In the genomic region with DNA sequence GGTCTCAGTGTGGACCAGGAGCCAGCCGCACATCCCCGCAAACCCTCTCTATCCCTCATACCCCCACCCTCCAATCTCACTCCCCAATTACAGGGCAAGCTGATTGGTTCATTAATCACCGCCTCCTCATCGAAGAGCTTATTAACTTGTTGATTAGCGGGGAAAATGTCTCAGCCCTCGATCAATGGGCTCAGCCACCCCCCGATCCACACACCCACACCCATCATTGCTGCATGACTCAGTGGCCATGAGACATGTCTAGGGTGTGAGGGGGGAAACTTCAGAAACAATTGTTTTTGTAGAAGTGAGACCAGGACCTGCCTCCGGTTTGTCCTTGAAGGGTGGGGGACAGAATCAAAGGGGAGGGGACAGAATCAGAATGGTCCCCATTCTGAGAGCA, we compare ENCODE assay signal across 39 cellular contexts. TPM values are rescaled to one million over a fixed set of nuclear protein-coding genes. Genes with fewer than 3 reads are reported as not detected.
"Had no signal": no experiment of that assay in that cellular context is flagged by ENCODE, and none has a peak within 500 bp of the region (broad histone marks: within the 10 kb centered on the region; RNA-seq: fewer than 3 reads in every experiment).

No MANE protein-coding gene starts in this region.

- H3K36me3 ChIP-seq: left ventricle myocardium inferior, neural progenitor cell, neutrophil, right atrium auricular region, right lobe of liver, tibial artery, upper lobe of right lung, uterus had no signal

- H3K27ac Mint-ChIP-seq: immature natural killer cell; memory B cell; naive thymus-derived CD4-positive, alpha-beta T cell; nephron progenitor cell; stimulated activated memory B cell treated with anti-CD40 and anti-IgM and Interleukin-4, amounts not matched to agents 10 μg/mL and 1 μg/mL and 100 μg/mL, for 72 hours; stimulated activated naive CD8-positive, alpha-beta T cell treated with anti-CD3 and anti-CD28 coated beads, Interleukin-15, amount 100 ng/mL, for 72 hours had no signal

- H3K36me3 Mint-ChIP-seq: immature natural killer cell; memory B cell; naive thymus-derived CD4-positive, alpha-beta T cell; neural progenitor cell; stimulated activated memory B cell treated with anti-CD40 and anti-IgM and Interleukin-4, amounts not matched to agents 10 μg/mL and 1 μg/mL and 100 μg/mL, for 72 hours had no signal

- H3K9me3 Mint-ChIP-seq: immature natural killer cell; memory B cell; nephron progenitor cell; neural progenitor cell; stimulated activated memory B cell treated with anti-CD40 and anti-IgM and Interleukin-4, amounts not matched to agents 10 μg/mL and 1 μg/mL and 100 μg/mL, for 72 hours; stimulated activated naive CD8-positive, alpha-beta T cell treated with anti-CD3 and anti-CD28 coated beads, Interleukin-15, amount 100 ng/mL, for 72 hours had no signal

- H2AFZ ChIP-seq: neural progenitor cell, parathyroid adenoma had no signal

- H3K4me3 ChIP-seq: left ventricle myocardium inferior, lung, mucosa of descending colon, neural progenitor cell, right atrium auricular region, right lobe of liver, smooth muscle cell, testis, tibial artery, upper lobe of right lung, uterus had no signal

- FAIRE-seq: islet of Langerhans had no signal

- ATAC-seq: mucosa of descending colon; naive thymus-derived CD4-positive, alpha-beta T cell; right lobe of liver; stimulated activated memory B cell treated with anti-CD40 and anti-IgM and Interleukin-4, amounts not matched to agents 10 μg/mL and 1 μg/mL and 100 μg/mL, for 72 hours; stimulated activated naive CD8-positive, alpha-beta T cell treated with anti-CD3 and anti-CD28 coated beads, Interleukin-15, amount 100 ng/mL, for 72 hours; upper lobe of right lung had no signal

- H3K4me2 ChIP-seq: neural progenitor cell, smooth muscle cell had no signal

- H3K4me1 Mint-ChIP-seq: immature natural killer cell had no signal

- DNase-seq: hypothalamus; immature natural killer cell; left ventricle myocardium inferior; midbrain; naive thymus-derived CD4-positive, alpha-beta T cell; nephron progenitor cell; occipital lobe; right lobe of liver; stimulated activated CD4-positive, alpha-beta T cell treated with anti-CD3 and anti-CD28 coated beads, Interleukin-1b, Interleukin-23, amount 100 ng/mL, for 48 hours; stimulated activated CD4-positive, alpha-beta T cell treated with anti-CD3 and anti-CD28 coated beads, Interleukin-2, amount 100 ng/mL, for 48 hours; stimulated activated CD4-positive, alpha-beta T cell treated with anti-CD3 and anti-CD28 coated beads, Interleukin-4, amount 100 ng/mL, for 4 hours; stimulated activated CD8-positive, alpha-beta memory T cell treated with anti-CD3 and anti-CD28 coated beads, Interleukin-4, amount 100 ng/mL, for 48 hours; stimulated activated naive CD4-positive, alpha-beta T cell treated with Interleukin-2 at 50 U/mL for 16 hours; stimulated activated naive CD8-positive, alpha-beta T cell treated with anti-CD3 and anti-CD28 coated beads, Interleukin-15, amount 100 ng/mL, for 72 hours; substantia nigra; testis; tibial artery; trophoblast cell; upper lobe of right lung; uterus had no signal

- H3K79me2 ChIP-seq: parathyroid adenoma had no signal

- H3K9me3 ChIP-seq: left ventricle myocardium inferior, mucosa of descending colon, neutrophil, right atrium auricular region, right lobe of liver, testis, tibial artery, upper lobe of right lung, uterus had no signal

- H3K4me1 ChIP-seq: neural progenitor cell, right lobe of liver, uterus had no signal

- H3K27ac ChIP-seq: left ventricle myocardium inferior, neural progenitor cell, neutrophil, parathyroid adenoma, right atrium auricular region, right lobe of liver, testis, tibial artery, upper lobe of right lung, uterus had no signal

- H3K27me3 ChIP-seq: testis had no signal

- H3K4me3 Mint-ChIP-seq: immature natural killer cell; memory B cell; naive thymus-derived CD4-positive, alpha-beta T cell; nephron progenitor cell; stimulated activated memory B cell treated with anti-CD40 and anti-IgM and Interleukin-4, amounts not matched to agents 10 μg/mL and 1 μg/mL and 100 μg/mL, for 72 hours; stimulated activated naive CD8-positive, alpha-beta T cell treated with anti-CD3 and anti-CD28 coated beads, Interleukin-15, amount 100 ng/mL, for 72 hours had no signal

- H3K9ac ChIP-seq: neural progenitor cell, parathyroid adenoma had no signal

RNA-seq across cellular contexts. Expression of a gene that starts 2.5 kb away (rescaled TPM):
- total RNA-seq: kidney epithelial cell; left ventricle myocardium inferior; lower leg skin; mesenteric fat pad; naive thymus-derived CD4-positive, alpha-beta T cell; occipital lobe; osteocyte; posterior vena cava; pulmonary artery endothelial cell; renal cortical epithelial cell; right atrium auricular region; right lobe of liver; skeletal muscle tissue; smooth muscle cell; upper lobe of right lung; uterus had no signal
- polyA plus RNA-seq: immature natural killer cell; naive thymus-derived CD4-positive, alpha-beta T cell; smooth muscle cell had no signal

RNA-seq across cellular contexts. Expression of a gene that starts 13.9 kb away (rescaled TPM):
- total RNA-seq: kidney epithelial cell; left ventricle myocardium inferior; lower leg skin; lung; mesenteric fat pad; myocyte; naive thymus-derived CD4-positive, alpha-beta T cell; occipital lobe; osteocyte; posterior vena cava; pulmonary artery endothelial cell; renal cortical epithelial cell; right atrium auricular region; right lobe of liver; skeletal muscle tissue; smooth muscle cell; testis; upper lobe of right lung; uterus had no signal
- polyA plus RNA-seq: immature natural killer cell; lung; naive thymus-derived CD4-positive, alpha-beta T cell; smooth muscle cell had no signal
